7 cellular contexts compared by ENCODE assay signal in genomic region chr1:105516068-105516467, GRCh38.
"Had no signal": no experiment of that assay in that cellular context is flagged by ENCODE, and none has a peak within 500 bp of the region (broad histone marks: within the 10 kb centered on the region; RNA-seq: fewer than 3 reads in every experiment).

No MANE protein-coding gene starts in this region.

- H3K27ac ChIP-seq: HL-60 had no signal

- FAIRE-seq: HepG2, HTR-8/SVneo, K562 had no signal

- ATAC-seq: HepG2, K562 had no signal

- DNase-seq: IMR-90, KBM-7, KG1 had no signal

- H3K4me3 ChIP-seq: K562 had no signal
